ENCODE assay signal across 4 cellular contexts in genomic region chr2:15963109-15963976, GRCh38. TPM values are rescaled to one million over a fixed set of nuclear protein-coding genes. Genes with fewer than 3 reads are reported as not detected.
"Had no signal": no experiment of that assay in that cellular context is flagged by ENCODE, and none has a peak within 500 bp of the region (broad histone marks: within the 10 kb centered on the region; RNA-seq: fewer than 3 reads in every experiment).

No MANE protein-coding gene starts in this region.

RNA-seq across cellular contexts. Expression of gene MYCN, which starts 23.0 kb away (rescaled TPM):
- total RNA-seq: OCI-LY7, PC-3, PC-9, RPMI7951 had no signal
